In genomic region chr15:70643783-70644125, GRCh38 we compare ENCODE assay signal across 1 cellular context.
TF ChIP-seq lines count a peak whose summit lies in the region.

No MANE protein-coding gene starts in this region.

TF ChIP-seq in IMR-90, 13 proteins besides CTCF, POLR2A, EP300 and RAD21:
- TF ChIP-seq MXI1 (IDR thresholded peaks at IDR 0.05; ENCODE audit: borderline replicate concordance, low read depth, low read length) (no peak), ELK1 (IDR thresholded peaks at IDR 0.05; ENCODE audit: borderline replicate concordance, low read depth, low read length) (no peak), MAFK (IDR thresholded peaks at IDR 0.05; ENCODE audit: low read depth, low read length) (no peak), BHLHE40 (IDR thresholded peaks at IDR 0.05; ENCODE audit: low read depth, low read length) (no peak), CHD1 (IDR thresholded peaks at IDR 0.05; ENCODE audit: low read depth, low read length) (no peak), CEBPB (IDR thresholded peaks at IDR 0.05; ENCODE audit: low read depth, low read length) (no peak), MAZ (IDR thresholded peaks at IDR 0.05; ENCODE audit: borderline replicate concordance, low read depth, low read length) (no peak), FOS (IDR thresholded peaks at IDR 0.05; ENCODE audit: low read depth, low read length) (no peak), SMC3 (IDR thresholded peaks at IDR 0.05; ENCODE audit: low read depth, low read length) (no peak), NFE2L2 (IDR thresholded peaks at IDR 0.05; ENCODE audit: low read depth, low read length) (no peak), RFX5 (IDR thresholded peaks at IDR 0.05; ENCODE audit: low read depth, low read length) (no peak), USF2 (IDR thresholded peaks at IDR 0.05; ENCODE audit: low read depth, low read length) (no peak), RCOR1 (IDR thresholded peaks at IDR 0.05; ENCODE audit: insufficient replicate concordance, low read length) (no peak)
